Comparison of ENCODE assay signal across 9 cellular contexts in genomic region chr16:29148867-29149272, GRCh38.
A peak's percentile ranks its signal among the peaks of the same experiment; 100 is the strongest.
DNase-seq lines count a peak whose midpoint lies in the region; ATAC-seq and TF ChIP-seq lines count a peak whose summit lies in the region.
"Had no signal": no experiment of that assay in that cellular context is flagged by ENCODE, and none has a peak within 500 bp of the region (broad histone marks: within the 10 kb centered on the region; RNA-seq: fewer than 3 reads in every experiment).

No MANE protein-coding gene starts in this region.

- H3K27ac Mint-ChIP-seq in natural killer cell, result peak overlapping the region; percentile 94 to 96

- DNase-seq in activated CD4-positive, CD25-positive, alpha-beta regulatory T cell treated with anti-CD3 and anti-CD28 coated beads, Interleukin-2, amount 50 U/mL, for 72 hours, result peak; percentile 67
- DNase-seq in activated naive CD4-positive, alpha-beta T cell treated with Interleukin-2 at 50 U/mL for 16 hours, result peak; percentile 62
- peak; percentile 70 for DNase-seq in natural killer cell
- peak; percentile 46 for DNase-seq in stimulated activated naive CD4-positive, alpha-beta T cell treated with Interleukin-2 at 50 U/mL for 16 hours (lab: John Stamatoyannopoulos, UW)
- DNase-seq in ecto neural progenitor cell (ENCODE audit: low spot score), result no peak
- no peak for DNase-seq in cerebellar cortex (ENCODE audit: low spot score)
- DNase-seq in LoVo (ENCODE audit: low spot score), result no peak
- DNase-seq: NCI-H1105 treated with DMSO at 0.1 percent for 48 hours had no signal

- peak overlapping the region; percentile 84 for H3K4me3 Mint-ChIP-seq in natural killer cell

- no peak for TF ChIP-seq CTCF in natural killer cell (IDR thresholded peaks at IDR 0.05)

- H3K27me3 Mint-ChIP-seq in natural killer cell (ENCODE audit: low read depth in 2 of 2), result no peaks in the 10 kb centered on the region

- H3K4me1 Mint-ChIP-seq in natural killer cell, result peaks cover 55 to 82% of the 10 kb centered on the region in 2 donors

- no peaks in the 10 kb centered on the region for H3K36me3 Mint-ChIP-seq in natural killer cell

- H3K9me3 Mint-ChIP-seq in natural killer cell, result no peaks in the 10 kb centered on the region

- intact Hi-C loops in natural killer cell (cut with micrococcal nuclease), result loop anchor here (2.0 kb wide), 1 partner anchor 36 kb away; no protein-coding TSS in a partner anchor

- ATAC-seq in natural killer cell, result peak; percentile 85 to 92 (median 91)
- ATAC-seq in GM21576 (IDR thresholded peaks at IDR 0.05; ENCODE audit: unreplicated experiment), result no peak

Comparison
In these comparisons a context has a peak if more than half of its experiments do, and no peak if none do; other contexts are left out.
1. DNase-seq: peak in activated CD4-positive, CD25-positive, alpha-beta regulatory T cell treated with anti-CD3 and anti-CD28 coated beads, Interleukin-2, amount 50 U/mL, for 72 hours (single experiment), activated naive CD4-positive, alpha-beta T cell treated with Interleukin-2 at 50 U/mL for 16 hours (single experiment), natural killer cell (single experiment) and stimulated activated naive CD4-positive, alpha-beta T cell treated with Interleukin-2 at 50 U/mL for 16 hours (single experiment); none in ecto neural progenitor cell (single experiment), cerebellar cortex (single experiment) and LoVo (single experiment).